Comparison of ENCODE assay signal across 1 cellular context in the genomic region with DNA sequence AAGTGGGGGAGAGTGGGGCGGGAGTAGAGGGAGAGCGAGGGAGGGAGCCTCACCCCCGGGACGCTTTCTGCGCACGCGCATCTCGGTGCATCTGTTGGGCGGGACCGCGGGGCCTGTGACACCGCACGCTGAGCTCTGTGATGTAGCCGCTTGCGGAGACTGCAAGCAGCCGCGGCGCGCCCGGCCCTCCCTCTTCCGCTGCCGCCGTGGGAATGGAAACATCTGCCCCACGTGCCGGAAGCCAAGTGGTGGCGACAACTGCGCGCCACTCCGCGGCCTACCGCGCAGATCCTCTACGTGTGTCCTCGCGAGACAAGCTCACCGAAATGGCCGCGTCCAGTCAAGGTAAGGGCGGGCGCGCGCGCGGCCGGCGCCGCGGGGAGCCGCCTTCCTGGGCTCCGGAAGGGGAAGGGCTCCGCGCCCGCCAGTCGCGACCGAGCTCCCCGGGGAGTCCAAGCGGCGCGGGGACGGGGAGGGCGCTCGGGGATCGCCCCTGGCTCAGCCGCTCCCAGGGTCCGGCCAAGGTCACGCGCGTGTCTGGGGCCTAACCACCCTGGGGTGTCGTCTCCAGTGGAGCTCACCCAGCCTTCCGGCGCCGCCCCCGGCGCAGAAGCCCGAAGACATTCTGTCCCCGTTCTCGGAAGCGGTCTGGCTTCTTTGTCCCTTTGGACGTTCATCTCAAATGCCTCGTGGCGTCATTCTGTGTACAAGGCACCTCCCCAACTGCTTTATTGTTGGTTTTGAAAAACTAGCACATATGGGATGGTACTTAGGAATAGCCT.
TF ChIP-seq lines count a peak whose summit lies in the region.

A gene with protein sequence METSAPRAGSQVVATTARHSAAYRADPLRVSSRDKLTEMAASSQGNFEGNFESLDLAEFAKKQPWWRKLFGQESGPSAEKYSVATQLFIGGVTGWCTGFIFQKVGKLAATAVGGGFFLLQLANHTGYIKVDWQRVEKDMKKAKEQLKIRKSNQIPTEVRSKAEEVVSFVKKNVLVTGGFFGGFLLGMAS (plus strand): TSS at position 118 of the 782 bp plus-strand sequence. CDS start 95 bp downstream, at position 213.

TF ChIP-seq in K562, 482 proteins besides CTCF, POLR2A, EP300 and RAD21 (continued from another document and continues in another):
- TF ChIP-seq, protein P1, sequence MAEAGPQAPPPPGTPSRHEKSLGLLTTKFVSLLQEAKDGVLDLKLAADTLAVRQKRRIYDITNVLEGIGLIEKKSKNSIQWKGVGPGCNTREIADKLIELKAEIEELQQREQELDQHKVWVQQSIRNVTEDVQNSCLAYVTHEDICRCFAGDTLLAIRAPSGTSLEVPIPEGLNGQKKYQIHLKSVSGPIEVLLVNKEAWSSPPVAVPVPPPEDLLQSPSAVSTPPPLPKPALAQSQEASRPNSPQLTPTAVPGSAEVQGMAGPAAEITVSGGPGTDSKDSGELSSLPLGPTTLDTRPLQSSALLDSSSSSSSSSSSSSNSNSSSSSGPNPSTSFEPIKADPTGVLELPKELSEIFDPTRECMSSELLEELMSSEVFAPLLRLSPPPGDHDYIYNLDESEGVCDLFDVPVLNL (CRISPR knock-in tag; IDR thresholded peaks at IDR 0.05; ENCODE audit: low read depth), result 0 out of 2 replicates have a peak, but pooled peaks have one; percentile 65
- no peak for TF ChIP-seq JUND (IDR thresholded peaks at IDR 0.05; ENCODE audit: borderline replicate concordance, low read depth, low read length)
- TF ChIP-seq JUND (tag; IDR thresholded peaks at IDR 0.05; ENCODE audit: borderline replicate concordance, low read depth, low read length), result no peak; the same call in 2 of the 3 replicates
- TF ChIP-seq, protein P2, sequence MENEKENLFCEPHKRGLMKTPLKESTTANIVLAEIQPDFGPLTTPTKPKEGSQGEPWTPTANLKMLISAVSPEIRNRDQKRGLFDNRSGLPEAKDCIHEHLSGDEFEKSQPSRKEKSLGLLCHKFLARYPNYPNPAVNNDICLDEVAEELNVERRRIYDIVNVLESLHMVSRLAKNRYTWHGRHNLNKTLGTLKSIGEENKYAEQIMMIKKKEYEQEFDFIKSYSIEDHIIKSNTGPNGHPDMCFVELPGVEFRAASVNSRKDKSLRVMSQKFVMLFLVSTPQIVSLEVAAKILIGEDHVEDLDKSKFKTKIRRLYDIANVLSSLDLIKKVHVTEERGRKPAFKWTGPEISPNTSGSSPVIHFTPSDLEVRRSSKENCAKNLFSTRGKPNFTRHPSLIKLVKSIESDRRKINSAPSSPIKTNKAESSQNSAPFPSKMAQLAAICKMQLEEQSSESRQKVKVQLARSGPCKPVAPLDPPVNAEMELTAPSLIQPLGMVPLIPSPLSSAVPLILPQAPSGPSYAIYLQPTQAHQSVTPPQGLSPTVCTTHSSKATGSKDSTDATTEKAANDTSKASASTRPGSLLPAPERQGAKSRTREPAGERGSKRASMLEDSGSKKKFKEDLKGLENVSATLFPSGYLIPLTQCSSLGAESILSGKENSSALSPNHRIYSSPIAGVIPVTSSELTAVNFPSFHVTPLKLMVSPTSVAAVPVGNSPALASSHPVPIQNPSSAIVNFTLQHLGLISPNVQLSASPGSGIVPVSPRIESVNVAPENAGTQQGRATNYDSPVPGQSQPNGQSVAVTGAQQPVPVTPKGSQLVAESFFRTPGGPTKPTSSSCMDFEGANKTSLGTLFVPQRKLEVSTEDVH (IDR thresholded peaks at IDR 0.05; ENCODE audit: low read depth, partially characterized antibody), result no peak
- TF ChIP-seq, protein P3, sequence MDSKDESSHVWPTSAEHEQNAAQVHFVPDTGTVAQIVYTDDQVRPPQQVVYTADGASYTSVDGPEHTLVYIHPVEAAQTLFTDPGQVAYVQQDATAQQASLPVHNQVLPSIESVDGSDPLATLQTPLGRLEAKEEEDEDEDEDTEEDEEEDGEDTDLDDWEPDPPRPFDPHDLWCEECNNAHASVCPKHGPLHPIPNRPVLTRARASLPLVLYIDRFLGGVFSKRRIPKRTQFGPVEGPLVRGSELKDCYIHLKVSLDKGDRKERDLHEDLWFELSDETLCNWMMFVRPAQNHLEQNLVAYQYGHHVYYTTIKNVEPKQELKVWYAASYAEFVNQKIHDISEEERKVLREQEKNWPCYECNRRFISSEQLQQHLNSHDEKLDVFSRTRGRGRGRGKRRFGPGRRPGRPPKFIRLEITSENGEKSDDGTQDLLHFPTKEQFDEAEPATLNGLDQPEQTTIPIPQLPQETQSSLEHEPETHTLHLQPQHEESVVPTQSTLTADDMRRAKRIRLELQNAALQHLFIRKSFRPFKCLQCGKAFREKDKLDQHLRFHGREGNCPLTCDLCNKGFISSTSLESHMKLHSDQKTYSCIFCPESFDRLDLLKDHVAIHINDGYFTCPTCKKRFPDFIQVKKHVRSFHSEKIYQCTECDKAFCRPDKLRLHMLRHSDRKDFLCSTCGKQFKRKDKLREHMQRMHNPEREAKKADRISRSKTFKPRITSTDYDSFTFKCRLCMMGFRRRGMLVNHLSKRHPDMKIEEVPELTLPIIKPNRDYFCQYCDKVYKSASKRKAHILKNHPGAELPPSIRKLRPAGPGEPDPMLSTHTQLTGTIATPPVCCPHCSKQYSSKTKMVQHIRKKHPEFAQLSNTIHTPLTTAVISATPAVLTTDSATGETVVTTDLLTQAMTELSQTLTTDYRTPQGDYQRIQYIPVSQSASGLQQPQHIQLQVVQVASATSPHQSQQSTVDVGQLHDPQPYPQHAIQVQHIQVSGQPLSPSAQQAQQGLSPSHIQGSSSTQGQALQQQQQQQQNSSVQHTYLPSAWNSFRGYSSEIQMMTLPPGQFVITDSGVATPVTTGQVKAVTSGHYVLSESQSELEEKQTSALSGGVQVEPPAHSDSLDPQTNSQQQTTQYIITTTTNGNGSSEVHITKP (IDR thresholded peaks at IDR 0.05; ENCODE audit: partially characterized antibody), result peak; percentile 86
- TF ChIP-seq POLR2G (IDR thresholded peaks at IDR 0.05; ENCODE audit: low read depth, low read length), result peak; percentile 95
- TF ChIP-seq, protein P4, sequence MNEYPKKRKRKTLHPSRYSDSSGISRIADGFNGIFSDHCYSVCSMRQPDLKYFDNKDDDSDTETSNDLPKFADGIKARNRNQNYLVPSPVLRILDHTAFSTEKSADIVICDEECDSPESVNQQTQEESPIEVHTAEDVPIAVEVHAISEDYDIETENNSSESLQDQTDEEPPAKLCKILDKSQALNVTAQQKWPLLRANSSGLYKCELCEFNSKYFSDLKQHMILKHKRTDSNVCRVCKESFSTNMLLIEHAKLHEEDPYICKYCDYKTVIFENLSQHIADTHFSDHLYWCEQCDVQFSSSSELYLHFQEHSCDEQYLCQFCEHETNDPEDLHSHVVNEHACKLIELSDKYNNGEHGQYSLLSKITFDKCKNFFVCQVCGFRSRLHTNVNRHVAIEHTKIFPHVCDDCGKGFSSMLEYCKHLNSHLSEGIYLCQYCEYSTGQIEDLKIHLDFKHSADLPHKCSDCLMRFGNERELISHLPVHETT (CRISPR knock-in tag; conservative IDR thresholded peaks at IDR 0.05 in 1 of 2, IDR thresholded peaks at IDR 0.05 in 1 of 2), result peak in 1 of 2 experiments; percentile 99; a peak in 2 of 4 replicates
- TF ChIP-seq PTRF (tag; IDR thresholded peaks at IDR 0.05), result no peak
- TF ChIP-seq PHF20 (IDR thresholded peaks at IDR 0.05; ENCODE audit: partially characterized antibody), result no peak
- TF ChIP-seq KDM4B (IDR thresholded peaks at IDR 0.05; ENCODE audit: borderline replicate concordance in 2 of 2, low read depth in 1 of 2), result 0 out of 4 replicates have a peak, but pooled peaks of 1 of the 2 experiments have one; percentile 14
- TF ChIP-seq U2AF1 (optimal IDR thresholded peaks at IDR 0.05; ENCODE audit: low read depth, low read length), result peak; percentile 22
- TF ChIP-seq FOXK2 (conservative IDR thresholded peaks at IDR 0.05 in 1 of 2, IDR thresholded peaks at IDR 0.05 in 1 of 2; ENCODE audit: low read depth in 2 of 2), result peak; percentile 93 to 95
- no peak for TF ChIP-seq CHCHD3 (CRISPR knock-in tag; IDR thresholded peaks at IDR 0.05)
- TF ChIP-seq POLR2B (IDR thresholded peaks at IDR 0.05; ENCODE audit: low read depth, partially characterized antibody), result peak; percentile 48
- TF ChIP-seq MXI1 (IDR thresholded peaks at IDR 0.05; ENCODE audit: low read depth, low read length), result no peak
- TF ChIP-seq ZNF444 (CRISPR knock-in tag; IDR thresholded peaks at IDR 0.05), result no peak
- TF ChIP-seq SIN3A (IDR thresholded peaks at IDR 0.05; ENCODE audit: borderline replicate concordance in 2 of 2, control insufficient read depth in 1 of 2, low read depth in 2 of 2, low read length in 2 of 2), result peak; percentile 64 to 72; a peak in 2 of 4 replicates
- no peak for TF ChIP-seq ZNF282 (CRISPR knock-in tag; IDR thresholded peaks at IDR 0.05)
- TF ChIP-seq MED1 (CRISPR knock-in tag; IDR thresholded peaks at IDR 0.05; ENCODE audit: borderline replicate concordance), result no peak
- no peak for TF ChIP-seq ZNF165 (CRISPR knock-in tag; IDR thresholded peaks at IDR 0.05; ENCODE audit: borderline replicate concordance)
- no peak for TF ChIP-seq SLC30A9 (CRISPR knock-in tag; IDR thresholded peaks at IDR 0.05)
- no peak for TF ChIP-seq NFIX (CRISPR knock-in tag; IDR thresholded peaks at IDR 0.05; ENCODE audit: low read depth)
- TF ChIP-seq SAP30 (IDR thresholded peaks at IDR 0.05; ENCODE audit: borderline replicate concordance, insufficient read depth, low read depth, low read length, poor library complexity, severe bottlenecking), result peak; percentile 58
- no peak for TF ChIP-seq BCOR (IDR thresholded peaks at IDR 0.05)
- TF ChIP-seq ELF2 (CRISPR knock-in tag; IDR thresholded peaks at IDR 0.05), result no peak
- TF ChIP-seq, protein P5, sequence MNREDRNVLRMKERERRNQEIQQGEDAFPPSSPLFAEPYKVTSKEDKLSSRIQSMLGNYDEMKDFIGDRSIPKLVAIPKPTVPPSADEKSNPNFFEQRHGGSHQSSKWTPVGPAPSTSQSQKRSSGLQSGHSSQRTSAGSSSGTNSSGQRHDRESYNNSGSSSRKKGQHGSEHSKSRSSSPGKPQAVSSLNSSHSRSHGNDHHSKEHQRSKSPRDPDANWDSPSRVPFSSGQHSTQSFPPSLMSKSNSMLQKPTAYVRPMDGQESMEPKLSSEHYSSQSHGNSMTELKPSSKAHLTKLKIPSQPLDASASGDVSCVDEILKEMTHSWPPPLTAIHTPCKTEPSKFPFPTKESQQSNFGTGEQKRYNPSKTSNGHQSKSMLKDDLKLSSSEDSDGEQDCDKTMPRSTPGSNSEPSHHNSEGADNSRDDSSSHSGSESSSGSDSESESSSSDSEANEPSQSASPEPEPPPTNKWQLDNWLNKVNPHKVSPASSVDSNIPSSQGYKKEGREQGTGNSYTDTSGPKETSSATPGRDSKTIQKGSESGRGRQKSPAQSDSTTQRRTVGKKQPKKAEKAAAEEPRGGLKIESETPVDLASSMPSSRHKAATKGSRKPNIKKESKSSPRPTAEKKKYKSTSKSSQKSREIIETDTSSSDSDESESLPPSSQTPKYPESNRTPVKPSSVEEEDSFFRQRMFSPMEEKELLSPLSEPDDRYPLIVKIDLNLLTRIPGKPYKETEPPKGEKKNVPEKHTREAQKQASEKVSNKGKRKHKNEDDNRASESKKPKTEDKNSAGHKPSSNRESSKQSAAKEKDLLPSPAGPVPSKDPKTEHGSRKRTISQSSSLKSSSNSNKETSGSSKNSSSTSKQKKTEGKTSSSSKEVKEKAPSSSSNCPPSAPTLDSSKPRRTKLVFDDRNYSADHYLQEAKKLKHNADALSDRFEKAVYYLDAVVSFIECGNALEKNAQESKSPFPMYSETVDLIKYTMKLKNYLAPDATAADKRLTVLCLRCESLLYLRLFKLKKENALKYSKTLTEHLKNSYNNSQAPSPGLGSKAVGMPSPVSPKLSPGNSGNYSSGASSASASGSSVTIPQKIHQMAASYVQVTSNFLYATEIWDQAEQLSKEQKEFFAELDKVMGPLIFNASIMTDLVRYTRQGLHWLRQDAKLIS (CRISPR knock-in tag; IDR thresholded peaks at IDR 0.05), result 0 out of 2 replicates have a peak, but pooled peaks have one; percentile 48
- no peak for TF ChIP-seq ZC3H4 (CRISPR knock-in tag; IDR thresholded peaks at IDR 0.05; ENCODE audit: borderline replicate concordance)
- TF ChIP-seq, protein P6, sequence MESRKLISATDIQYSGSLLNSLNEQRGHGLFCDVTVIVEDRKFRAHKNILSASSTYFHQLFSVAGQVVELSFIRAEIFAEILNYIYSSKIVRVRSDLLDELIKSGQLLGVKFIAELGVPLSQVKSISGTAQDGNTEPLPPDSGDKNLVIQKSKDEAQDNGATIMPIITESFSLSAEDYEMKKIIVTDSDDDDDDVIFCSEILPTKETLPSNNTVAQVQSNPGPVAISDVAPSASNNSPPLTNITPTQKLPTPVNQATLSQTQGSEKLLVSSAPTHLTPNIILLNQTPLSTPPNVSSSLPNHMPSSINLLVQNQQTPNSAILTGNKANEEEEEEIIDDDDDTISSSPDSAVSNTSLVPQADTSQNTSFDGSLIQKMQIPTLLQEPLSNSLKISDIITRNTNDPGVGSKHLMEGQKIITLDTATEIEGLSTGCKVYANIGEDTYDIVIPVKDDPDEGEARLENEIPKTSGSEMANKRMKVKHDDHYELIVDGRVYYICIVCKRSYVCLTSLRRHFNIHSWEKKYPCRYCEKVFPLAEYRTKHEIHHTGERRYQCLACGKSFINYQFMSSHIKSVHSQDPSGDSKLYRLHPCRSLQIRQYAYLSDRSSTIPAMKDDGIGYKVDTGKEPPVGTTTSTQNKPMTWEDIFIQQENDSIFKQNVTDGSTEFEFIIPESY (CRISPR knock-in tag; IDR thresholded peaks at IDR 0.05), result no peak
- peak; percentile 92 for TF ChIP-seq CCNT2 (IDR thresholded peaks at IDR 0.05; ENCODE audit: borderline replicate concordance, extremely low read depth, insufficient read length, low read depth, low read length)
- peak; percentile 81 for TF ChIP-seq SIN3B (IDR thresholded peaks at IDR 0.05; ENCODE audit: low read depth)
- TF ChIP-seq NONO (IDR thresholded peaks at IDR 0.05; ENCODE audit: low read depth in 2 of 2, low read length in 1 of 2), result peak in 1 of 2 experiments; percentile 69
- TF ChIP-seq MEF2A (IDR thresholded peaks at IDR 0.05; ENCODE audit: control insufficient read depth, low read depth, low read length), result no peak
- no peak for TF ChIP-seq PHF21A (IDR thresholded peaks at IDR 0.05; ENCODE audit: borderline replicate concordance, low read depth)
- no peak for TF ChIP-seq ILF3 (IDR thresholded peaks at IDR 0.05; ENCODE audit: borderline replicate concordance)
- TF ChIP-seq NEUROD1 (IDR thresholded peaks at IDR 0.05; ENCODE audit: borderline replicate concordance, low read depth, low read length, partially characterized antibody), result peak; percentile 15
- TF ChIP-seq, protein P7, sequence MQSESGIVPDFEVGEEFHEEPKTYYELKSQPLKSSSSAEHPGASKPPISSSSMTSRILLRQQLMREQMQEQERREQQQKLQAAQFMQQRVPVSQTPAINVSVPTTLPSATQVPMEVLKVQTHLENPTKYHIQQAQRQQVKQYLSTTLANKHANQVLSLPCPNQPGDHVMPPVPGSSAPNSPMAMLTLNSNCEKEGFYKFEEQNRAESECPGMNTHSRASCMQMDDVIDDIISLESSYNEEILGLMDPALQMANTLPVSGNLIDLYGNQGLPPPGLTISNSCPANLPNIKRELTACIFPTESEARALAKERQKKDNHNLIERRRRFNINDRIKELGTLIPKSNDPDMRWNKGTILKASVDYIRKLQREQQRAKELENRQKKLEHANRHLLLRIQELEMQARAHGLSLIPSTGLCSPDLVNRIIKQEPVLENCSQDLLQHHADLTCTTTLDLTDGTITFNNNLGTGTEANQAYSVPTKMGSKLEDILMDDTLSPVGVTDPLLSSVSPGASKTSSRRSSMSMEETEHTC (IDR thresholded peaks at IDR 0.05), result no peak
- TF ChIP-seq MYBL2 (IDR thresholded peaks at IDR 0.05; ENCODE audit: low read depth), result no peak
- no peak for TF ChIP-seq MYBL2 (CRISPR knock-in tag; IDR thresholded peaks at IDR 0.05; ENCODE audit: borderline replicate concordance)
- no peak for TF ChIP-seq ZKSCAN8 (CRISPR knock-in tag; IDR thresholded peaks at IDR 0.05)
- TF ChIP-seq CBX3 (IDR thresholded peaks at IDR 0.05; ENCODE audit: borderline replicate concordance in 1 of 2, low read length in 2 of 2), result 0 out of 3 replicates have a peak, but pooled peaks of 1 of the 2 experiments have one; percentile 45
